8 cellular contexts compared by ENCODE assay signal in genomic region chr5:32312682-32313523, GRCh38. TPM values are rescaled to one million over a fixed set of nuclear protein-coding genes. Genes with fewer than 3 reads are reported as not detected.
A peak's percentile ranks its signal among the peaks of the same experiment; 100 is the strongest.
DNase-seq lines count a peak whose midpoint lies in the region; ATAC-seq, FAIRE-seq and TF ChIP-seq lines count a peak whose summit lies in the region.

A gene with protein sequence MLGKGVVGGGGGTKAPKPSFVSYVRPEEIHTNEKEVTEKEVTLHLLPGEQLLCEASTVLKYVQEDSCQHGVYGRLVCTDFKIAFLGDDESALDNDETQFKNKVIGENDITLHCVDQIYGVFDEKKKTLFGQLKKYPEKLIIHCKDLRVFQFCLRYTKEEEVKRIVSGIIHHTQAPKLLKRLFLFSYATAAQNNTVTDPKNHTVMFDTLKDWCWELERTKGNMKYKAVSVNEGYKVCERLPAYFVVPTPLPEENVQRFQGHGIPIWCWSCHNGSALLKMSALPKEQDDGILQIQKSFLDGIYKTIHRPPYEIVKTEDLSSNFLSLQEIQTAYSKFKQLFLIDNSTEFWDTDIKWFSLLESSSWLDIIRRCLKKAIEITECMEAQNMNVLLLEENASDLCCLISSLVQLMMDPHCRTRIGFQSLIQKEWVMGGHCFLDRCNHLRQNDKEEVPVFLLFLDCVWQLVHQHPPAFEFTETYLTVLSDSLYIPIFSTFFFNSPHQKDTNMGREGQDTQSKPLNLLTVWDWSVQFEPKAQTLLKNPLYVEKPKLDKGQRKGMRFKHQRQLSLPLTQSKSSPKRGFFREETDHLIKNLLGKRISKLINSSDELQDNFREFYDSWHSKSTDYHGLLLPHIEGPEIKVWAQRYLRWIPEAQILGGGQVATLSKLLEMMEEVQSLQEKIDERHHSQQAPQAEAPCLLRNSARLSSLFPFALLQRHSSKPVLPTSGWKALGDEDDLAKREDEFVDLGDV (minus strand): TSS chr5:32312939. CDS start chr5:32312838, 101 bp downstream.

- no peaks in the 10 kb centered on the region for H3K9me3 ChIP-seq in HepG2 (ENCODE audit: low read length)

- H3K4me2 ChIP-seq in HepG2 (ENCODE audit: low read depth, low read length) = peak within 1 kb of the TSS; percentile 95

- no peaks in the 10 kb centered on the region for H3K27me3 Mint-ChIP-seq in activated CD4-positive, alpha-beta memory T cell treated with anti-CD3 and anti-CD28 coated beads for 36 hours

- DNase-seq in CD1c-positive myeloid dendritic cell (ENCODE audit: extremely low spot score) (peak; percentile 100), NCI-H82 treated with DMSO at 0.1 percent for 48 hours (lab: John Stamatoyannopoulos, UW; ENCODE audit: unreplicated experiment) (peak; percentile 97), dermis microvascular lymphatic vessel endothelial cell (ENCODE audit: low read depth in 2 of 2) (peak; percentile 97 to 99), HepG2 (ENCODE audit: low spot score) (peak; percentile 98)
- DNase-seq in activated CD4-positive, alpha-beta memory T cell treated with anti-CD3 and anti-CD28 coated beads for 36 hours = peak; percentile 100
- DNase-seq in stimulated activated CD4-positive, alpha-beta T cell treated with anti-CD3 and anti-CD28 coated beads, Interleukin-4, amount 100 ng/mL, for 1 hour = peak; percentile 100

- H3K79me2 ChIP-seq in HepG2 (ENCODE audit: insufficient read depth, low read length) = peaks cover 46% of the 10 kb centered on the region

- POLR2A ChIA-PET in activated CD4-positive, alpha-beta memory T cell treated with anti-CD3 and anti-CD28 coated beads for 36 hours (lab: Charles Lee) = interaction anchor here (1.9 kb wide), 1 partner anchor 15 kb away, joined by 5 read pairs; no protein-coding TSS in a partner anchor
- POLR2A ChIA-PET in HepG2 (lab: Yijun Ruan, JAX) = interaction anchor here (0.7 to 3.7 kb wide), 7 partner anchors 12 to 81 kb away, joined by 3 to 32 read pairs (median 5); no protein-coding TSS in a partner anchor

- no TSS peak for BruUV-seq in HepG2 (replicated peaks; lab: Mats Ljungman, UMichigan)

- H4K20me1 ChIP-seq in HepG2 (ENCODE audit: insufficient read depth, low read length) = 0 out of 2 replicates have a peak, but pooled peaks cover 14% of the 10 kb centered on the region

- CTCF ChIA-PET in activated CD4-positive, alpha-beta memory T cell treated with anti-CD3 and anti-CD28 coated beads for 36 hours (lab: Charles Lee) = interaction anchor here (0.8 kb wide), 1 partner anchor 277 kb away, joined by 3 read pairs; no protein-coding TSS in a partner anchor
- CTCF ChIA-PET in HepG2 (lab: Yijun Ruan, JAX; ENCODE audit: low intra/inter-chr PET ratio, low total read pairs) = no interaction called here

- H3K27me3 ChIP-seq in HepG2 (ENCODE audit: control insufficient read depth in 1 of 2, insufficient read depth in 2 of 2, low read length in 2 of 2) = no peaks in the 10 kb centered on the region

- no peaks in the 10 kb centered on the region for H3K9me3 Mint-ChIP-seq in activated CD4-positive, alpha-beta memory T cell treated with anti-CD3 and anti-CD28 coated beads for 36 hours

- H3K27ac ChIP-seq in HepG2 (ENCODE audit: extremely low read length, insufficient read depth, low read length) = peak within 1 kb of the TSS; percentile 95

- H3K4me3 Mint-ChIP-seq in activated CD4-positive, alpha-beta memory T cell treated with anti-CD3 and anti-CD28 coated beads for 36 hours = peak within 1 kb of the TSS; percentile 86

- TF ChIP-seq CTCF in HepG2 (CRISPR knock-in tag; IDR thresholded peaks at IDR 0.05) = no peak

- H3K27ac Mint-ChIP-seq in activated CD4-positive, alpha-beta memory T cell treated with anti-CD3 and anti-CD28 coated beads for 36 hours = peak within 1 kb of the TSS; percentile 85

- H3K4me1 Mint-ChIP-seq in activated CD4-positive, alpha-beta memory T cell treated with anti-CD3 and anti-CD28 coated beads for 36 hours (ENCODE audit: low read depth) = peaks cover 22% of the 10 kb centered on the region

- H3K36me3 ChIP-seq in HepG2 (replicated peaks in 1 of 2; ENCODE audit: control insufficient read depth in 1 of 2, insufficient read depth in 2 of 2, low read length in 2 of 2) = peaks cover 1 to 4% of the 10 kb centered on the region in 2 experiments; a peak in 1 of 5 replicates

- peak within 1 kb of the TSS; percentile 95 for H3K9ac ChIP-seq in HepG2 (ENCODE audit: insufficient read depth, low read depth, low read length)

- WGBS in HepG2 (ENCODE audit: low lambda C conversion rate) = 2% methylated on average over 17 of the region's 79 CpGs

- FAIRE-seq in HepG2 (lab: Jason Lieb, UNC) = peak; percentile 96

- peak; percentile 77 to 78 for TF ChIP-seq POLR2A in HepG2 (IDR thresholded peaks at IDR 0.05; ENCODE audit: insufficient read depth in 1 of 2, low read depth in 2 of 2, low read length in 2 of 2)

- ATAC-seq in GM19438 (IDR thresholded peaks at IDR 0.05; ENCODE audit: low read depth, unreplicated experiment) = peak; percentile 91
- ATAC-seq in HG03575 (IDR thresholded peaks at IDR 0.05; ENCODE audit: extremely low read depth, insufficient number of reproducible peaks, low FRiP score, unreplicated experiment) = peak; percentile 97
- ATAC-seq in HepG2 = peak; percentile 94

- H3K36me3 Mint-ChIP-seq in activated CD4-positive, alpha-beta memory T cell treated with anti-CD3 and anti-CD28 coated beads for 36 hours = peaks cover 4% of the 10 kb centered on the region

- TF ChIP-seq EP300 in HepG2 (IDR thresholded peaks at IDR 0.05; ENCODE audit: low read depth in 2 of 2, low read length in 2 of 2) (peak in 1 of 2 experiments; percentile 9; a peak in 1 of 4 replicates), HepG2 (CRISPR knock-in tag; IDR thresholded peaks at IDR 0.05; ENCODE audit: borderline replicate concordance) (no peak)

- peak within 1 kb of the TSS; percentile 84 to 95 (median 92) for H3K4me3 ChIP-seq in HepG2 (replicated peaks in 1 of 3; ENCODE audit: insufficient read depth in 1 of 3, low read depth in 2 of 3, low read length in 3 of 3)

- intact Hi-C loops in activated CD4-positive, alpha-beta memory T cell treated with anti-CD3 and anti-CD28 coated beads for 36 hours (cut with micrococcal nuclease) = loop anchor here (1.0 to 10.0 kb wide), 7 partner anchors 33 to 778 kb away; partner anchors contain the start of genes C5orf22, DROSHA and GOLPH3
- intact Hi-C loops in HepG2 (cut with micrococcal nuclease; ENCODE audit: unreplicated experiment) = loop anchor here (2.0 to 5.0 kb wide), 4 partner anchors 41 to 259 kb away; partner anchors contain the start of gene GOLPH3

- in situ Hi-C loops in HepG2 (cut with HindIII; ENCODE audit: extremely low pct_ligation_motif_present, low pct_unique_long_range_greater_than_20kb) = no loop called here

- H2AFZ ChIP-seq in HepG2 (ENCODE audit: low read length) = no peak within 1 kb of the TSS

- peak; percentile 64 for TF ChIP-seq RAD21 in HepG2 (CRISPR knock-in tag; IDR thresholded peaks at IDR 0.05)

- peaks cover 73% of the 10 kb centered on the region for H3K4me1 ChIP-seq in HepG2 (ENCODE audit: insufficient read depth, low read length)

TF ChIP-seq in HepG2, 621 proteins besides CTCF, POLR2A, EP300 and RAD21 (continues in another document):
- TF ChIP-seq ZNF282 (IDR thresholded peaks at IDR 0.05; ENCODE audit: partially characterized antibody) = no peak
- no peak for TF ChIP-seq ZNF530 (CRISPR knock-in tag; IDR thresholded peaks at IDR 0.05; ENCODE audit: low read depth)

RNA-seq across cellular contexts. Expression of the gene that starts here (rescaled TPM):
- 10 to 100 TPM; 22.3 to 22.4 TPM for total RNA-seq in activated CD4-positive, alpha-beta memory T cell treated with anti-CD3 and anti-CD28 coated beads for 36 hours
- total RNA-seq in dermis microvascular lymphatic vessel endothelial cell (25.3 and 28.1 TPM in 2 replicates), HepG2 (2016; rRNA removed; fragmentation: Illumina TruSeq; extraction: Trizol) (36.6 and 56.5 TPM in 2 replicates)
- total RNA-seq in HepG2 (2016; cell fraction: cytosol; rRNA removed; fragmentation: Illumina TruSeq; extraction: Trizol; ENCODE audit: low read depth) = 16.0 and 20.1 TPM in 2 replicates
- total RNA-seq in HepG2 (2016; cell fraction: insoluble cytoplasmic fraction; rRNA removed; fragmentation: Illumina TruSeq; extraction: Trizol) = 37.6 and 51.8 TPM in 2 replicates
- 41.8 and 44.0 TPM in 2 replicates for total RNA-seq in HepG2 (2016; cell fraction: membrane; rRNA removed; fragmentation: Illumina TruSeq; extraction: Trizol)
- total RNA-seq in HepG2 (2016; cell fraction: nucleus; rRNA removed; fragmentation: Illumina TruSeq; extraction: Trizol) = 34.2 and 34.9 TPM in 2 replicates
- polyA plus RNA-seq in HepG2 (2011; rRNA removed) = 21.3 and 23.4 TPM in 2 replicates
- 15.2 and 20.5 TPM in 2 replicates for polyA plus RNA-seq in HepG2 (2011; cell fraction: cytosol; rRNA removed)
- 10.6 and 13.1 TPM in 2 replicates for polyA plus RNA-seq in HepG2 (2011; cell fraction: nucleus; rRNA removed)
- polyA plus RNA-seq in HepG2 (2012) = 22.1 and 25.4 TPM in 2 replicates
- polyA plus RNA-seq in HepG2 (2016; cell fraction: cytosol; fragmentation: Illumina TruSeq; extraction: Trizol; ENCODE audit: low read depth) = 5.0 and 5.4 TPM in 2 replicates
- 37.5 and 39.4 TPM in 2 replicates for polyA plus RNA-seq in HepG2 (2016; cell fraction: insoluble cytoplasmic fraction; fragmentation: Illumina TruSeq; extraction: Trizol; ENCODE audit: low read depth)
- polyA plus RNA-seq in HepG2 (2016; cell fraction: membrane; fragmentation: Illumina TruSeq; extraction: Trizol; ENCODE audit: low read depth) = 18.7 and 19.5 TPM in 2 replicates
- 32.6 and 33.7 TPM in 2 replicates for polyA plus RNA-seq in HepG2 (2016; cell fraction: nucleus; fragmentation: Illumina TruSeq; extraction: Trizol; ENCODE audit: insufficient read depth, low read depth)
- polyA minus RNA-seq in HepG2 (2011; rRNA and poly(A)+ RNA removed; ENCODE audit: low replicate concordance) = 31.8 and 33.8 TPM in 2 replicates
- 29.0 and 31.6 TPM in 2 replicates for polyA minus RNA-seq in HepG2 (2011; cell fraction: cytosol; rRNA and poly(A)+ RNA removed)
- polyA minus RNA-seq in HepG2 (2011; cell fraction: nucleus; rRNA and poly(A)+ RNA removed) = 48.2 and 66.6 TPM in 2 replicates

Comparison
In these comparisons a context has a peak if more than half of its experiments do, and no peak if none do; other contexts are left out.
1. Peak in every context shown above with its lines: DNase-seq, ATAC-seq, H3K4me3 ChIP-seq and H3K27ac ChIP-seq.